9 cellular contexts compared by ENCODE assay signal in the genomic region with DNA sequence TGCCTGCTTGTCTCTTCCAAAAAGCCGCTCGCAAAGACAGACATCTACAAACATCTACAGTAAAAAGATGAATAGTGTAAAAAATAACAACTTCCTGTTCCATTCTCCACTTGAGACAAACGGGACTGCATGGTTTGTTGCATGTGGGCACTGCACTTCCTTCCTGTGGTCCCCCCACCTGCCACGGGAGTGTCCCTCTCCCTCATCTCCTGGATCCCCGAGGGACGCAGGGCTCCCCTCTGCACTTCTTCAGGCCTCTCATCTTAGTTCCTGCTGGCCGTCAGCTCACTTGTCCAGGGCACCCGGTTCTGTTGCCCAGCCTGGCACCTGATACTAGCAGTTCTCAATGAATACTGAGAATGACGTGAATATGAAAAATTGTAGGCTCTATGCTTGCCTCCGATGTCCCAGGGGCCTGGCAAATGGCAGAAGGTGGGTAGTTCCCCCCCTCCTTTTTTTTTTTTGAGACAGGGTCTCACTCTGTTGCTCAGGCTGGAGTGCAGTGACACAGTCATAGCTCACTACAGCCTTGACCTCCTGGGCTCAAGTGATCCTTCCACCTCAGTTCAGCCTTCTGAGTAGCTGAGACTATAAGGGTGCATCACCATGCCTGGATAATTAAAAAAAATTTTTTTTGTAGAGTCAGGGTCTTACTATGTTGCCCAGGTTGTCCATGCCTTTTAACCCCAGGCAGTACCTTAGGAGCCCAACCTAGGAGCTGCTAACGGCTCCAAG. TPM values are rescaled to one million over a fixed set of nuclear protein-coding genes. Genes with fewer than 3 reads are reported as not detected.
A peak's percentile ranks its signal among the peaks of the same experiment; 100 is the strongest.
DNase-seq lines count a peak whose midpoint lies in the region; ATAC-seq and TF ChIP-seq lines count a peak whose summit lies in the region.
"Had no signal": no experiment of that assay in that cellular context is flagged by ENCODE, and none has a peak within 500 bp of the region (broad histone marks: within the 10 kb centered on the region; RNA-seq: fewer than 3 reads in every experiment).

No MANE protein-coding gene starts in this region.

- H3K27me3 Mint-ChIP-seq in activated CD4-positive, alpha-beta T cell treated with anti-CD3 and anti-CD28 coated beads, Interleukin-2, amount 10 ng/mL, durations not matched to agents 7 days and 5 days: peaks cover 10% of the 10 kb centered on the region

- peak overlapping the region; percentile 57 for H3K4me3 Mint-ChIP-seq in activated CD4-positive, alpha-beta T cell treated with anti-CD3 and anti-CD28 coated beads, Interleukin-2, amount 10 ng/mL, durations not matched to agents 7 days and 5 days

- H3K27ac Mint-ChIP-seq in activated CD4-positive, alpha-beta T cell treated with anti-CD3 and anti-CD28 coated beads, Interleukin-2, amount 10 ng/mL, durations not matched to agents 7 days and 5 days: peak overlapping the region; percentile 87

- CTCF ChIA-PET in activated CD4-positive, alpha-beta T cell treated with anti-CD3 and anti-CD28 coated beads, Interleukin-2, amount 10 ng/mL, durations not matched to agents 7 days and 5 days (lab: Charles Lee): interaction anchor here (0.6 to 1.1 kb wide), 2 partner anchors 20 to 93 kb away, joined by 3 to 6 read pairs; no protein-coding TSS in a partner anchor

- no peak for DNase-seq in heart left ventricle
- no peak for DNase-seq in right cardiac atrium
- peak; percentile 59 for DNase-seq in activated CD4-positive, alpha-beta T cell treated with anti-CD3 and anti-CD28 coated beads, Interleukin-2, amount 10 ng/mL, durations not matched to agents 7 days and 5 days
- peak; percentile 22 for DNase-seq in transverse colon
- DNase-seq in NCI-H2081 (lab: John Stamatoyannopoulos, UW): no peak
- DNase-seq in foreskin fibroblast: no peak
- DNase-seq: NCI-H1105 treated with DMSO at 0.1 percent for 48 hours had no signal

- 55 to 70% (median 65%) methylated on average over 11 of the region's 11 CpGs for WGBS in heart left ventricle, 4 donors
- 55% methylated on average over 11 of the region's 11 CpGs for WGBS in right cardiac atrium
- WGBS in gastroesophageal sphincter (ENCODE audit: low coverage in 1 of 2), 2 donors: 11 to 56% methylated on average over 3 to 4 of the region's 11 CpGs
- WGBS in transverse colon (ENCODE audit: low coverage in 1 of 2), 2 donors: 50 to 57% methylated on average over 2 to 11 of the region's 11 CpGs

- H3K27ac ChIP-seq in heart left ventricle (peak overlapping the region in 11 of 12 donors; percentile 16 to 82 (median 59)), right cardiac atrium (ENCODE audit: low read length) (no peak overlapping the region), gastroesophageal sphincter (peak overlapping the region in 3 of 4 donors; percentile 34 to 100 (median 62)), transverse colon (peak overlapping the region; percentile 6 to 56 (median 32))

- in situ Hi-C loops in transverse colon (cut with MboI; ENCODE audit: low pct_ligation_motif_present in 1 of 4, low pct_unique_long_range_greater_than_20kb in 1 of 4, low sequenced_read_pairs in 3 of 4): no loop called here

- TF ChIP-seq EP300 in gastroesophageal sphincter (IDR thresholded peaks at IDR 0.05) (no peak), transverse colon (IDR thresholded peaks at IDR 0.05; ENCODE audit: low read depth) (no peak)

- H3K4me3 ChIP-seq in heart left ventricle (peak overlapping the region in 1 of 12 donors; percentile 12), right cardiac atrium (ENCODE audit: low read length) (no peak overlapping the region), gastroesophageal sphincter (no peak overlapping the region), transverse colon (no peak overlapping the region), foreskin fibroblast (ENCODE audit: low read depth in 1 of 2, low read length in 2 of 2) (no peak overlapping the region)

- no peaks in the 10 kb centered on the region for H3K9me3 Mint-ChIP-seq in activated CD4-positive, alpha-beta T cell treated with anti-CD3 and anti-CD28 coated beads, Interleukin-2, amount 10 ng/mL, durations not matched to agents 7 days and 5 days

- TF ChIP-seq CTCF in heart left ventricle (IDR thresholded peaks at IDR 0.05) (no peak), gastroesophageal sphincter (IDR thresholded peaks at IDR 0.05) (no peak), transverse colon (IDR thresholded peaks at IDR 0.05) (no peak), foreskin fibroblast (IDR thresholded peaks at IDR 0.05; ENCODE audit: low read depth, low read length) (no peak)

- H3K27me3 ChIP-seq in heart left ventricle: no peaks in the 10 kb centered on the region
- no peaks in the 10 kb centered on the region for H3K27me3 ChIP-seq in right cardiac atrium (ENCODE audit: control insufficient read depth, insufficient read depth)
- H3K27me3 ChIP-seq in gastroesophageal sphincter: no peaks in the 10 kb centered on the region
- H3K27me3 ChIP-seq in transverse colon: no peaks in the 10 kb centered on the region

- H3K4me1 ChIP-seq in heart left ventricle (peaks cover 5 to 49% (median 35%) of the 10 kb centered on the region in 12 donors), right cardiac atrium (ENCODE audit: control insufficient read depth, insufficient read depth, low read length) (peaks cover 4% of the 10 kb centered on the region), gastroesophageal sphincter (peaks cover 0 to 44% (median 24%) of the 10 kb centered on the region in 3 donors), transverse colon (peaks cover 20 to 52% (median 27%) of the 10 kb centered on the region in 4 donors)

- H3K4me1 Mint-ChIP-seq in activated CD4-positive, alpha-beta T cell treated with anti-CD3 and anti-CD28 coated beads, Interleukin-2, amount 10 ng/mL, durations not matched to agents 7 days and 5 days: peaks cover 37% of the 10 kb centered on the region

- H3K9me3 ChIP-seq in heart left ventricle (no peaks in the 10 kb centered on the region), right cardiac atrium (ENCODE audit: control insufficient read depth, low read length) (no peaks in the 10 kb centered on the region), gastroesophageal sphincter (no peaks in the 10 kb centered on the region), transverse colon (no peaks in the 10 kb centered on the region)

- no peaks in the 10 kb centered on the region for H3K36me3 Mint-ChIP-seq in activated CD4-positive, alpha-beta T cell treated with anti-CD3 and anti-CD28 coated beads, Interleukin-2, amount 10 ng/mL, durations not matched to agents 7 days and 5 days (ENCODE audit: low read depth)

- no peaks in the 10 kb centered on the region for H3K36me3 ChIP-seq in heart left ventricle
- no peaks in the 10 kb centered on the region for H3K36me3 ChIP-seq in gastroesophageal sphincter
- H3K36me3 ChIP-seq in transverse colon: no peaks in the 10 kb centered on the region

- ATAC-seq in heart left ventricle (no peak), right cardiac atrium (no peak), gastroesophageal sphincter (no peak), GM18511 (IDR thresholded peaks at IDR 0.05; ENCODE audit: unreplicated experiment) (no peak)

- POLR2A ChIA-PET in activated CD4-positive, alpha-beta T cell treated with anti-CD3 and anti-CD28 coated beads, Interleukin-2, amount 10 ng/mL, durations not matched to agents 7 days and 5 days (lab: Charles Lee): no interaction called here

- intact Hi-C loops in heart left ventricle (cut with DNase I) (loop anchor here in 5 of 10 donors (5.0 to 10.0 kb wide), 4 partner anchors 48 to 92 kb away; partner anchors contain the start of genes XRCC3 (in 1 of the 5) and ZFYVE21 (in 1 of the 5)), right cardiac atrium (cut with DNase I) (no loop called here), transverse colon (cut with DNase I; ENCODE audit: low total_unique reads) (no loop called here)

- TF ChIP-seq POLR2A in heart left ventricle (IDR thresholded peaks at IDR 0.05) (no peak), gastroesophageal sphincter (IDR thresholded peaks at IDR 0.05) (no peak), transverse colon (IDR thresholded peaks at IDR 0.05) (no peak)

RNA-seq across cellular contexts. Expression of gene KLC1, which starts 3.5 kb away (rescaled TPM):
- total RNA-seq in heart left ventricle (100 to 1,000 TPM; 127 to 241 (median 150) TPM), right cardiac atrium (100 to 1,000 TPM; 110 to 137 (median 129) TPM), gastroesophageal sphincter (100 to 1,000 TPM; 275 to 390 (median 339) TPM), transverse colon (100 to 1,000 TPM; 205 to 427 (median 291) TPM)
- polyA plus RNA-seq in heart left ventricle (100 to 1,000 TPM; 162 to 171 TPM), right cardiac atrium (112 TPM)
- total RNA-seq in activated CD4-positive, alpha-beta T cell treated with anti-CD3 and anti-CD28 coated beads, Interleukin-2, amount 10 ng/mL, durations not matched to agents 7 days and 5 days: 100 to 1,000 TPM; 126 to 135 TPM

Comparison
In these comparisons a context has a peak if more than half of its experiments do, and no peak if none do; other contexts are left out.
1. DNase-seq: peak in activated CD4-positive, alpha-beta T cell treated with anti-CD3 and anti-CD28 coated beads, Interleukin-2, amount 10 ng/mL, durations not matched to agents 7 days and 5 days (single experiment) and transverse colon (single experiment); none in heart left ventricle (0 of 5), right cardiac atrium (0 of 3), NCI-H2081 (0 of 2) and foreskin fibroblast (0 of 2).